33 cellular contexts compared by ENCODE assay signal in genomic region chr3:31167666-31168065, GRCh38.
"Had no signal": no experiment of that assay in that cellular context is flagged by ENCODE, and none has a peak within 500 bp of the region (broad histone marks: within the 10 kb centered on the region; RNA-seq: fewer than 3 reads in every experiment).

No MANE protein-coding gene starts in this region.

- H3K9me3 Mint-ChIP-seq: activated naive CD8-positive, alpha-beta T cell treated with anti-CD3 and anti-CD28 coated beads for 36 hours; central memory CD8-positive, alpha-beta T cell; naive thymus-derived CD8-positive, alpha-beta T cell; neural crest cell; stimulated activated naive B cell treated with anti-CD40 and anti-IgM and Interleukin-4, amounts not matched to agents 10 μg/mL and 1 μg/mL and 100 μg/mL, for 72 hours; T-helper 1 cell treated with Interleukin-12 subunit alpha and Interleukin-12 subunit beta and Interleukin-4 antibody, amounts not matched to agents 30 μg/mL and 1 μg/mL, for 36 hours had no signal

- H3K36me3 Mint-ChIP-seq: activated naive CD8-positive, alpha-beta T cell treated with anti-CD3 and anti-CD28 coated beads for 36 hours; naive thymus-derived CD8-positive, alpha-beta T cell; stimulated activated naive B cell treated with anti-CD40 and anti-IgM and Interleukin-4, amounts not matched to agents 10 μg/mL and 1 μg/mL and 100 μg/mL, for 72 hours had no signal

- H2AFZ ChIP-seq: parathyroid adenoma had no signal

- H3K27ac ChIP-seq: adrenal gland, colonic mucosa, esophagus squamous epithelium, gastrocnemius medialis, parathyroid adenoma, psoas muscle, suprapubic skin, WERI-Rb-1 had no signal

- H3K27me3 ChIP-seq: adrenal gland, colonic mucosa, esophagus squamous epithelium, gastrocnemius medialis, suprapubic skin, tibial artery had no signal

- H3K27ac Mint-ChIP-seq: activated naive CD4-positive, alpha-beta T cell treated with anti-CD3 and anti-CD28 coated beads for 36 hours; activated naive CD8-positive, alpha-beta T cell treated with anti-CD3 and anti-CD28 coated beads for 36 hours; activated T-helper 1 cell treated with anti-CD3 and anti-CD28 coated beads, Interleukin-12 subunit alpha, Interleukin-12 subunit beta, Interleukin-2, Interleukin-4 antibody, amounts not matched to agents 30 ng/mL and 10 ng/mL and 1 ng/mL, durations not matched to agents 14 hours and 24 hours and 36 hours; naive thymus-derived CD8-positive, alpha-beta T cell; stimulated activated naive B cell treated with anti-CD40 and anti-IgM and Interleukin-4, amounts not matched to agents 10 μg/mL and 1 μg/mL and 100 μg/mL, for 72 hours; T-helper 1 cell treated with Interleukin-12 subunit alpha and Interleukin-12 subunit beta and Interleukin-4 antibody, amounts not matched to agents 30 μg/mL and 1 μg/mL, for 36 hours had no signal

- H3K36me3 ChIP-seq: adrenal gland, colonic mucosa, esophagus squamous epithelium, gastrocnemius medialis, suprapubic skin, tibial artery, WERI-Rb-1 had no signal

- H3K4me3 ChIP-seq: adrenal gland, colonic mucosa, esophagus squamous epithelium, gastrocnemius medialis, psoas muscle, suprapubic skin, tibial artery had no signal

- H3K4me3 Mint-ChIP-seq: activated naive CD4-positive, alpha-beta T cell treated with anti-CD3 and anti-CD28 coated beads for 36 hours; activated naive CD8-positive, alpha-beta T cell treated with anti-CD3 and anti-CD28 coated beads for 36 hours; activated T-helper 1 cell treated with anti-CD3 and anti-CD28 coated beads, Interleukin-12 subunit alpha, Interleukin-12 subunit beta, Interleukin-2, Interleukin-4 antibody, amounts not matched to agents 30 ng/mL and 10 ng/mL and 1 ng/mL, durations not matched to agents 14 hours and 24 hours and 36 hours; central memory CD8-positive, alpha-beta T cell; naive thymus-derived CD8-positive, alpha-beta T cell; neural crest cell; stimulated activated naive B cell treated with anti-CD40 and anti-IgM and Interleukin-4, amounts not matched to agents 10 μg/mL and 1 μg/mL and 100 μg/mL, for 72 hours; T-helper 1 cell treated with Interleukin-12 subunit alpha and Interleukin-12 subunit beta and Interleukin-4 antibody, amounts not matched to agents 30 μg/mL and 1 μg/mL, for 36 hours had no signal

- H3K9ac ChIP-seq: parathyroid adenoma had no signal

- H3K27me3 Mint-ChIP-seq: activated naive CD8-positive, alpha-beta T cell treated with anti-CD3 and anti-CD28 coated beads for 36 hours; central memory CD8-positive, alpha-beta T cell; naive thymus-derived CD8-positive, alpha-beta T cell; stimulated activated naive B cell treated with anti-CD40 and anti-IgM and Interleukin-4, amounts not matched to agents 10 μg/mL and 1 μg/mL and 100 μg/mL, for 72 hours had no signal

- H3K4me1 ChIP-seq: adrenal gland, colonic mucosa, parathyroid adenoma, psoas muscle, suprapubic skin had no signal

- DNase-seq: activated CD4-positive, alpha-beta T cell treated with anti-CD3 and anti-CD28 coated beads for 48 hours; activated CD4-positive, alpha-beta T cell treated with anti-CD3 and anti-CD28 coated beads, Interleukin-2, amount 50 U/mL, for 48 hours; activated CD8-positive, alpha-beta memory T cell treated with anti-CD3 and anti-CD28 coated beads for 24 hours; activated effector memory CD4-positive, alpha-beta T cell treated with anti-CD3 and anti-CD28 coated beads, Interleukin-2, amount 50 U/mL, for 16 hours; activated naive CD4-positive, alpha-beta T cell treated with anti-CD3 and anti-CD28 coated beads for 36 hours; activated naive CD8-positive, alpha-beta T cell treated with anti-CD3 and anti-CD28 coated beads for 36 hours; activated T-cell treated with anti-CD3 and anti-CD28 coated beads, Interleukin-2, amount 50 U/mL, for 1 hour; adrenal gland; colonic mucosa; effector CD8-positive, alpha-beta T cell; esophagus squamous epithelium; gastrocnemius medialis; glutamatergic neuron; islet precursor cell; left ventricle myocardium superior; mammary epithelial cell; midbrain; naive thymus-derived CD8-positive, alpha-beta T cell; nucleus accumbens; psoas muscle; stimulated activated CD4-positive, alpha-beta T cell treated with anti-CD3 and anti-CD28 coated beads, Interleukin-15, amount 100 ng/mL, for 24 hours; stimulated activated CD4-positive, alpha-beta T cell treated with anti-CD3 and anti-CD28 coated beads, Interleukin-2, amount 100 ng/mL, for 24 hours; stimulated activated naive B cell treated with anti-CD40 and anti-IgM and Interleukin-4, amounts not matched to agents 10 μg/mL and 1 μg/mL and 100 μg/mL, for 72 hours; T-helper 9 cell; tibial artery; WERI-Rb-1 had no signal

- H3K4me1 Mint-ChIP-seq: central memory CD8-positive, alpha-beta T cell; stimulated activated naive B cell treated with anti-CD40 and anti-IgM and Interleukin-4, amounts not matched to agents 10 μg/mL and 1 μg/mL and 100 μg/mL, for 72 hours had no signal

- ATAC-seq: activated CD4-positive, CD25-positive, alpha-beta regulatory T cell treated with anti-CD3 and anti-CD28 coated beads, Interleukin-2, amount 50 U/mL, for 24 hours; gastrocnemius medialis; left ventricle myocardium superior; naive thymus-derived CD8-positive, alpha-beta T cell; psoas muscle; stimulated activated naive B cell treated with anti-CD40 and anti-IgM and Interleukin-4, amounts not matched to agents 10 μg/mL and 1 μg/mL and 100 μg/mL, for 72 hours had no signal

- H3K9me3 ChIP-seq: adrenal gland, colonic mucosa, esophagus squamous epithelium, gastrocnemius medialis, psoas muscle, suprapubic skin, tibial artery had no signal
